ENCODE assay signal across 1 cellular context in genomic region chr15:63465104-63465503, GRCh38.
TF ChIP-seq lines count a peak whose summit lies in the region.

No MANE protein-coding gene starts in this region.

TF ChIP-seq in SK-N-SH, 30 proteins besides CTCF, POLR2A, EP300 and RAD21 (continued from another document):
- TF ChIP-seq, protein P1, sequence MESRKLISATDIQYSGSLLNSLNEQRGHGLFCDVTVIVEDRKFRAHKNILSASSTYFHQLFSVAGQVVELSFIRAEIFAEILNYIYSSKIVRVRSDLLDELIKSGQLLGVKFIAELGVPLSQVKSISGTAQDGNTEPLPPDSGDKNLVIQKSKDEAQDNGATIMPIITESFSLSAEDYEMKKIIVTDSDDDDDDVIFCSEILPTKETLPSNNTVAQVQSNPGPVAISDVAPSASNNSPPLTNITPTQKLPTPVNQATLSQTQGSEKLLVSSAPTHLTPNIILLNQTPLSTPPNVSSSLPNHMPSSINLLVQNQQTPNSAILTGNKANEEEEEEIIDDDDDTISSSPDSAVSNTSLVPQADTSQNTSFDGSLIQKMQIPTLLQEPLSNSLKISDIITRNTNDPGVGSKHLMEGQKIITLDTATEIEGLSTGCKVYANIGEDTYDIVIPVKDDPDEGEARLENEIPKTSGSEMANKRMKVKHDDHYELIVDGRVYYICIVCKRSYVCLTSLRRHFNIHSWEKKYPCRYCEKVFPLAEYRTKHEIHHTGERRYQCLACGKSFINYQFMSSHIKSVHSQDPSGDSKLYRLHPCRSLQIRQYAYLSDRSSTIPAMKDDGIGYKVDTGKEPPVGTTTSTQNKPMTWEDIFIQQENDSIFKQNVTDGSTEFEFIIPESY (IDR thresholded peaks at IDR 0.05; ENCODE audit: borderline replicate concordance, low read depth), result no peak
- TF ChIP-seq ELF1 (IDR thresholded peaks at IDR 0.05) (no peak), POLR2AphosphoS5 (IDR thresholded peaks at IDR 0.05; ENCODE audit: low read depth, low read length) (no peak), MXI1 (IDR thresholded peaks at IDR 0.05; ENCODE audit: low read depth, low read length) (no peak), RCOR1 (IDR thresholded peaks at IDR 0.05; ENCODE audit: low read length) (no peak), JUND (IDR thresholded peaks at IDR 0.05) (no peak), EZH2phosphoT487 (IDR thresholded peaks at IDR 0.05; ENCODE audit: borderline replicate concordance, low read depth) (no peak)
